Comparison of ENCODE assay signal across 13 cellular contexts in genomic region chrX:2474963-2475726, GRCh38.
"Had no signal": no experiment of that assay in that cellular context is flagged by ENCODE, and none has a peak within 500 bp of the region (broad histone marks: within the 10 kb centered on the region; RNA-seq: fewer than 3 reads in every experiment).

No MANE protein-coding gene starts in this region.

- H3K4me1 ChIP-seq: breast epithelium, thyroid gland, uterus had no signal

- H3K4me1 Mint-ChIP-seq: neural crest cell had no signal

- ATAC-seq: activated T-cell treated with anti-CD3 and anti-CD28 coated beads, Interleukin-2, amount 50 U/mL, for 72 hours; heart left ventricle; left ventricle myocardium superior; pancreas had no signal

- H3K4me3 ChIP-seq: breast epithelium, heart left ventricle, pancreas, thyroid gland, uterus had no signal

- H3K27me3 Mint-ChIP-seq: activated naive CD8-positive, alpha-beta T cell treated with anti-CD3 and anti-CD28 coated beads, Interleukin-2, amount 10 ng/mL, durations not matched to agents 7 days and 5 days had no signal

- H3K27ac ChIP-seq: breast epithelium, heart left ventricle, pancreas, thyroid gland, uterus had no signal

- H3K4me3 Mint-ChIP-seq: activated naive CD8-positive, alpha-beta T cell treated with anti-CD3 and anti-CD28 coated beads, Interleukin-2, amount 10 ng/mL, durations not matched to agents 7 days and 5 days; activated T-cell treated with anti-CD3 and anti-CD28 coated beads, Interleukin-2, amount 50 U/mL, for 72 hours; neural crest cell had no signal

- H3K27ac Mint-ChIP-seq: activated naive CD8-positive, alpha-beta T cell treated with anti-CD3 and anti-CD28 coated beads, Interleukin-2, amount 10 ng/mL, durations not matched to agents 7 days and 5 days; activated T-cell treated with anti-CD3 and anti-CD28 coated beads, Interleukin-2, amount 50 U/mL, for 72 hours had no signal

- H3K27me3 ChIP-seq: breast epithelium, heart left ventricle, pancreas, thyroid gland, uterus had no signal

- H3K36me3 ChIP-seq: breast epithelium, pancreas, thyroid gland, uterus had no signal

- DNase-seq: activated CD4-positive, alpha-beta T cell treated with anti-CD3 and anti-CD28 coated beads for 1 hour; activated CD4-positive, alpha-beta T cell treated with anti-CD3 and anti-CD28 coated beads, Interleukin-2, amount 50 U/mL, for 48 hours; activated naive CD8-positive, alpha-beta T cell treated with anti-CD3 and anti-CD28 coated beads, Interleukin-2, amount 10 ng/mL, durations not matched to agents 7 days and 5 days; activated T-cell treated with anti-CD3 and anti-CD28 coated beads, Interleukin-2, amount 50 U/mL, for 72 hours; anterior cingulate cortex; left ventricle myocardium superior; stimulated activated CD4-positive, alpha-beta T cell treated with anti-CD3 and anti-CD28 coated beads, Interleukin-4, amount 100 ng/mL, for 4 hours; thyroid gland; uterus had no signal

- H3K9me3 ChIP-seq: breast epithelium, pancreas, thyroid gland, uterus had no signal
